In the genomic region with DNA sequence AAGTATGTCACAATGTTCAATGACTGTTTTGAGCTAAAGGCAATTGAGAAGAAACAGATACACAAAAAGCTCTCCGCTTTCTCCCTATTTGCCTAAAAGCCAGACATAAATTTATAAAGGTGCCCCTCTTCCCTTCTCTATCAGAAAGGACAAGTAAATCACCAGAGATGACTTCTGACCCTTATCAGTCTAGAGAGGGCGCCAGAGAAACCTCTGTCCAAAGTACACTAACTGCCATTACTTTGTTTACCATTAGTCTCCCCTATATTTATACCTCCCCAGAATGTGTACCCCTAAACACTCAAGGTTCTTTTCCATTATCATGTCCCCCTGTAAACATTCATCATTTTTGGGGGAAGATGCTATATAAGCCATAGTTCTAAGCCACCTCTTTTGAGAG, we compare ENCODE assay signal across 14 cellular contexts. TPM values are rescaled to one million over a fixed set of nuclear protein-coding genes. Genes with fewer than 3 reads are reported as not detected.
DNase-seq lines count a peak whose midpoint lies in the region; ATAC-seq and TF ChIP-seq lines count a peak whose summit lies in the region.
"Had no signal": no experiment of that assay in that cellular context is flagged by ENCODE, and none has a peak within 500 bp of the region (broad histone marks: within the 10 kb centered on the region; RNA-seq: fewer than 3 reads in every experiment).

No MANE protein-coding gene starts in this region.

- intact Hi-C loops in PC-3 (cut with micrococcal nuclease) (loop anchor here (5.0 kb wide), 1 partner anchor 51 kb away; a partner anchor contains a TSS), transverse colon (cut with DNase I; ENCODE audit: low total_unique reads) (no loop called here)

- no peaks in the 10 kb centered on the region for H3K9me3 Mint-ChIP-seq in GM23338

- peak; percentile 86 for ATAC-seq in GM23338
- peak; percentile 42; the same call in 1 of the 2 replicates for ATAC-seq in PC-3

- peaks cover 12% of the 10 kb centered on the region for H3K4me1 ChIP-seq in GM23338 (ENCODE audit: insufficient read depth)
- no peaks in the 10 kb centered on the region for H3K4me1 ChIP-seq in PC-3 (ENCODE audit: insufficient read depth, low read length)
- no peaks in the 10 kb centered on the region for H3K4me1 ChIP-seq in transverse colon

- TF ChIP-seq CTCF in GM23338 (conservative IDR thresholded peaks at IDR 0.05; ENCODE audit: low read depth in 2 of 2), result peak; percentile 56 to 57
- peak; percentile 37 for TF ChIP-seq CTCF in PC-3 (conservative IDR thresholded peaks at IDR 0.05; ENCODE audit: low read depth, low read length)
- peak; percentile 25 for TF ChIP-seq CTCF in kidney epithelial cell (IDR thresholded peaks at IDR 0.05; ENCODE audit: insufficient read depth, low read length, poor library complexity, severe bottlenecking)
- TF ChIP-seq CTCF in transverse colon (IDR thresholded peaks at IDR 0.05), result no peak

- no peak overlapping the region for H3K27ac Mint-ChIP-seq in GM23338

- no peaks in the 10 kb centered on the region for H3K36me3 Mint-ChIP-seq in GM23338 (ENCODE audit: low read depth)

- no peak overlapping the region for H3K27ac ChIP-seq in GM23338 (ENCODE audit: low read depth)
- no peak overlapping the region for H3K27ac ChIP-seq in PC-3 (ENCODE audit: low read length)
- no peak overlapping the region for H3K27ac ChIP-seq in transverse colon
- H3K27ac ChIP-seq: epithelial cell of prostate, skin epidermis had no signal

- CTCF ChIA-PET in PC-3 (lab: Charles Lee), result interaction anchor here (1.0 kb wide), 1 partner anchor 48 kb away, joined by 10 read pairs; no protein-coding TSS in a partner anchor

- no peak for TF ChIP-seq EP300 in transverse colon (IDR thresholded peaks at IDR 0.05; ENCODE audit: low read depth)

- H3K9me3 ChIP-seq in PC-3 (ENCODE audit: low read length) (no peaks in the 10 kb centered on the region), transverse colon (no peaks in the 10 kb centered on the region)

- 85 to 86% methylated on average over 2 of the region's 2 CpGs for WGBS in transverse colon (ENCODE audit: low coverage in 1 of 2), 2 donors

- no peaks in the 10 kb centered on the region for H3K36me3 ChIP-seq in GM23338 (ENCODE audit: insufficient read depth)
- no peaks in the 10 kb centered on the region for H3K36me3 ChIP-seq in PC-3 (ENCODE audit: low read depth, low read length)
- H3K36me3 ChIP-seq in kidney epithelial cell (ENCODE audit: control insufficient read depth, insufficient read depth, low read length), result no peaks in the 10 kb centered on the region
- H3K36me3 ChIP-seq in transverse colon, result no peaks in the 10 kb centered on the region

- no peaks in the 10 kb centered on the region for H3K9me2 ChIP-seq in GM23338 (ENCODE audit: insufficient read depth)
- H3K9me2 ChIP-seq in PC-3 (replicated peaks; ENCODE audit: low read length), result no peaks in the 10 kb centered on the region

- peaks cover 19% of the 10 kb centered on the region for H3K4me1 Mint-ChIP-seq in GM23338

- H3K4me3 ChIP-seq in GM23338, result no peak overlapping the region
- H3K4me3 ChIP-seq in PC-3 (ENCODE audit: low read length), result no peak overlapping the region
- no peak overlapping the region for H3K4me3 ChIP-seq in kidney epithelial cell (ENCODE audit: low read depth, low read length)
- H3K4me3 ChIP-seq in transverse colon, result no peak overlapping the region
- H3K4me3 ChIP-seq: lung, skin epidermis had no signal

- no peak overlapping the region for H2AFZ ChIP-seq in GM23338
- H2AFZ ChIP-seq in PC-3 (ENCODE audit: low read length), result no peak overlapping the region

- no peaks in the 10 kb centered on the region for H3K27me3 Mint-ChIP-seq in GM23338 (ENCODE audit: insufficient read depth, low read depth, poor library complexity)

- H3K4me3 Mint-ChIP-seq in GM23338, result no peak overlapping the region

- H3F3A ChIP-seq in GM23338 (replicated peaks; ENCODE audit: low read depth) (no peaks in the 10 kb centered on the region), PC-3 (ENCODE audit: low read length, unreplicated experiment) (no peaks in the 10 kb centered on the region)

- no TSS peak for BruUV-seq in PC-3 (replicated peaks; lab: Mats Ljungman, UMichigan)

- in situ Hi-C loops in transverse colon (cut with MboI; ENCODE audit: low pct_ligation_motif_present in 1 of 4, low pct_unique_long_range_greater_than_20kb in 1 of 4, low sequenced_read_pairs in 3 of 4), result no loop called here

- H3K4me2 ChIP-seq in GM23338 (no peak overlapping the region), PC-3 (ENCODE audit: low read length) (no peak overlapping the region)

- POLR2A ChIA-PET in PC-3 (lab: Charles Lee; ENCODE audit: unreplicated experiment), result no interaction called here

- H3K79me2 ChIP-seq in GM23338 (replicated peaks; ENCODE audit: insufficient read depth) (no peaks in the 10 kb centered on the region), PC-3 (ENCODE audit: low read length) (no peaks in the 10 kb centered on the region)

- H4K20me1 ChIP-seq in GM23338 (replicated peaks; ENCODE audit: insufficient read depth), result no peaks in the 10 kb centered on the region
- no peaks in the 10 kb centered on the region for H4K20me1 ChIP-seq in PC-3 (ENCODE audit: low read length)

- H3K27me3 ChIP-seq in GM23338 (ENCODE audit: insufficient read depth), result no peaks in the 10 kb centered on the region
- no peaks in the 10 kb centered on the region for H3K27me3 ChIP-seq in PC-3 (ENCODE audit: low read length)
- H3K27me3 ChIP-seq in kidney epithelial cell (ENCODE audit: control insufficient read depth, insufficient read depth, low read length), result no peaks in the 10 kb centered on the region
- no peaks in the 10 kb centered on the region for H3K27me3 ChIP-seq in transverse colon

- peak; percentile 20 for DNase-seq in NCI-H1092 treated with DMSO at 0.1 percent for 48 hours (lab: John Stamatoyannopoulos, UW)
- DNase-seq in NCI-H1092 (lab: John Stamatoyannopoulos, UW), result no peak
- peak; percentile 56 for DNase-seq in GM23338 (ENCODE audit: low spot score)
- DNase-seq in PC-3, result no peak
- no peak for DNase-seq in kidney epithelial cell (ENCODE audit: low read depth)
- DNase-seq in NOMO-1 treated with dmso at 0.1 percent for 144 hours (lab: John Stamatoyannopoulos, UW; ENCODE audit: unreplicated experiment), result no peak
- no peak for DNase-seq in cerebellum (ENCODE audit: low spot score)
- DNase-seq in transverse colon, result no peak
- DNase-seq: 8988T; activated naive CD4-positive, alpha-beta T cell; NCI-H1436 had no signal

- H3K9ac ChIP-seq in PC-3 (ENCODE audit: low read length), result no peak overlapping the region

- TF ChIP-seq POLR2A in transverse colon (IDR thresholded peaks at IDR 0.05), result no peak

TF ChIP-seq in GM23338, 12 proteins besides CTCF, POLR2A, EP300 and RAD21 (continues in another document):
- no peak for TF ChIP-seq JUNB (IDR thresholded peaks at IDR 0.05; ENCODE audit: unreplicated experiment)

RNA-seq across cellular contexts. Expression of a gene that starts 49.3 kb away (rescaled TPM):
- total RNA-seq in GM23338 (2014; rRNA removed; shearing (Covaris generic)), result 1.5 and 2.6 TPM in 2 replicates
- 2.9 and 3.2 TPM in 2 replicates for polyA plus RNA-seq in GM23338 (2016; fragmentation: Nextera tagmentation; extraction: Ambion mirVana)
- 1.3 and 4.5 TPM in 2 replicates for total RNA-seq in PC-3 (2014; rRNA removed)
- 3.8 and 4.0 TPM in 2 replicates for total RNA-seq in kidney epithelial cell
- total RNA-seq in cerebellum, result 8.0 TPM
- 10 to 100 TPM in 3 of 4 donors, 1 to 10 TPM in 1; 1.4 to 17.3 (median 14.6) TPM for total RNA-seq in transverse colon

Comparison
In these comparisons a context has a peak if more than half of its experiments do, and no peak if none do; other contexts are left out.
1. DNase-seq: peak in NCI-H1092 treated with DMSO at 0.1 percent for 48 hours (single experiment) and GM23338 (single experiment); none in NCI-H1092 (single experiment), PC-3 (single experiment), kidney epithelial cell (single experiment), NOMO-1 treated with dmso at 0.1 percent for 144 hours (single experiment), cerebellum (single experiment) and transverse colon (single experiment).
2. CTCF ChIP-seq: peak in GM23338 (2 of 2), PC-3 (single experiment) and kidney epithelial cell (single experiment); none in transverse colon (0 of 5).